9 cellular contexts compared by ENCODE assay signal in genomic region chr6:129686941-129687627, GRCh38. TPM values are rescaled to one million over a fixed set of nuclear protein-coding genes. Genes with fewer than 3 reads are reported as not detected.
A peak's percentile ranks its signal among the peaks of the same experiment; 100 is the strongest.
DNase-seq lines count a peak whose midpoint lies in the region; ATAC-seq and TF ChIP-seq lines count a peak whose summit lies in the region.
"Had no signal": no experiment of that assay in that cellular context is flagged by ENCODE, and none has a peak within 500 bp of the region (broad histone marks: within the 10 kb centered on the region; RNA-seq: fewer than 3 reads in every experiment).

No MANE protein-coding gene starts in this region.

- H3K27ac ChIP-seq in Peyer's patch (peak overlapping the region; percentile 1 to 67 (median 4)), osteoblast (ENCODE audit: low read depth, low read length) (peak overlapping the region; percentile 60), gastrocnemius medialis (no peak overlapping the region)
- H3K27ac ChIP-seq: SJSA1 had no signal

- H3K9me3 ChIP-seq in Peyer's patch (no peaks in the 10 kb centered on the region), osteoblast (ENCODE audit: low read depth, low read length) (no peaks in the 10 kb centered on the region), gastrocnemius medialis (no peaks in the 10 kb centered on the region)
- H3K9me3 ChIP-seq: SJSA1 had no signal

- intact Hi-C loops in gastrocnemius medialis (cut with DNase I; ENCODE audit: low total_unique reads), result no loop called here

- peaks cover 11% of the 10 kb centered on the region for H3K36me3 Mint-ChIP-seq in activated naive CD8-positive, alpha-beta T cell treated with anti-CD3 and anti-CD28 coated beads, Interleukin-2, amount 10 ng/mL, durations not matched to agents 7 days and 5 days

- no peaks in the 10 kb centered on the region for H3K9me3 Mint-ChIP-seq in activated naive CD8-positive, alpha-beta T cell treated with anti-CD3 and anti-CD28 coated beads, Interleukin-2, amount 10 ng/mL, durations not matched to agents 7 days and 5 days

- peak overlapping the region; percentile 49 for H3K4me3 Mint-ChIP-seq in activated naive CD8-positive, alpha-beta T cell treated with anti-CD3 and anti-CD28 coated beads, Interleukin-2, amount 10 ng/mL, durations not matched to agents 7 days and 5 days

- H3K4me3 ChIP-seq in Peyer's patch, result no peak overlapping the region
- no peak overlapping the region for H3K4me3 ChIP-seq in osteoblast (ENCODE audit: insufficient read depth, low read length)
- no peak overlapping the region for H3K4me3 ChIP-seq in gastrocnemius medialis
- H3K4me3 ChIP-seq: SJSA1 had no signal

- no peaks in the 10 kb centered on the region for H4K20me1 ChIP-seq in osteoblast (ENCODE audit: insufficient read depth, low read length)

- POLR2A ChIA-PET in activated naive CD8-positive, alpha-beta T cell treated with anti-CD3 and anti-CD28 coated beads, Interleukin-2, amount 10 ng/mL, durations not matched to agents 7 days and 5 days (lab: Charles Lee), result interaction anchor here (0.9 to 1.8 kb wide), 3 partner anchors 11 to 22 kb away, joined by 4 to 7 read pairs (median 7); partner anchors contain the start of gene ARHGAP18

- H3K36me3 ChIP-seq in Peyer's patch (no peaks in the 10 kb centered on the region), osteoblast (ENCODE audit: insufficient read depth, low read length) (no peaks in the 10 kb centered on the region), gastrocnemius medialis (no peaks in the 10 kb centered on the region)

- peak overlapping the region; percentile 20 for H3K4me2 ChIP-seq in osteoblast (ENCODE audit: insufficient read depth, low read length)

- H3K4me1 ChIP-seq in Peyer's patch (peaks cover 0 to 30% (median 15%) of the 10 kb centered on the region in 4 donors), osteoblast (ENCODE audit: insufficient read depth, low read length) (peaks cover 58% of the 10 kb centered on the region), gastrocnemius medialis (peaks cover 49 to 70% of the 10 kb centered on the region in 2 donors)

- DNase-seq in Peyer's patch (peak in 2 of 3 donors; percentile 45 to 72), osteoblast (ENCODE audit: insufficient read length, low spot score, missing footprints) (peak; percentile 48), erythroblast (lab: John Stamatoyannopoulos, UW) (no peak), gastrocnemius medialis (no peak), putamen (ENCODE audit: low spot score) (no peak)
- DNase-seq in activated naive CD8-positive, alpha-beta T cell treated with anti-CD3 and anti-CD28 coated beads, Interleukin-2, amount 10 ng/mL, durations not matched to agents 7 days and 5 days, result peak; percentile 36

- H3K27me3 Mint-ChIP-seq in activated naive CD8-positive, alpha-beta T cell treated with anti-CD3 and anti-CD28 coated beads, Interleukin-2, amount 10 ng/mL, durations not matched to agents 7 days and 5 days, result no peaks in the 10 kb centered on the region

- no peaks in the 10 kb centered on the region for H3K27me3 ChIP-seq in Peyer's patch
- H3K27me3 ChIP-seq in osteoblast (ENCODE audit: insufficient read depth, low read length), result no peaks in the 10 kb centered on the region
- no peaks in the 10 kb centered on the region for H3K27me3 ChIP-seq in gastrocnemius medialis
- H3K27me3 ChIP-seq: SJSA1 had no signal

- no peak for TF ChIP-seq CTCF in Peyer's patch (IDR thresholded peaks at IDR 0.05)
- TF ChIP-seq CTCF in osteoblast (IDR thresholded peaks at IDR 0.05; ENCODE audit: extremely low read depth, low read depth, low read length), result no peak
- no peak for TF ChIP-seq CTCF in gastrocnemius medialis (IDR thresholded peaks at IDR 0.05 in 4 of 5, conservative IDR thresholded peaks at IDR 0.05 in 1 of 5)

- TF ChIP-seq POLR2A in Peyer's patch (IDR thresholded peaks at IDR 0.05), result no peak
- TF ChIP-seq POLR2A in erythroblast (IDR thresholded peaks at IDR 0.05; ENCODE audit: low read length), result no peak
- TF ChIP-seq POLR2A in gastrocnemius medialis (IDR thresholded peaks at IDR 0.05), result no peak

- ATAC-seq in GM18868 (IDR thresholded peaks at IDR 0.05; ENCODE audit: unreplicated experiment) (peak; percentile 70), HG02884 (IDR thresholded peaks at IDR 0.05; ENCODE audit: unreplicated experiment) (peak; percentile 73), gastrocnemius medialis (no peak)
- ATAC-seq in activated naive CD8-positive, alpha-beta T cell treated with anti-CD3 and anti-CD28 coated beads, Interleukin-2, amount 10 ng/mL, durations not matched to agents 7 days and 5 days (ENCODE audit: low read depth), result peak; percentile 74

- no peak overlapping the region for H2AFZ ChIP-seq in osteoblast (ENCODE audit: low read length)

- H3K27ac Mint-ChIP-seq in activated naive CD8-positive, alpha-beta T cell treated with anti-CD3 and anti-CD28 coated beads, Interleukin-2, amount 10 ng/mL, durations not matched to agents 7 days and 5 days, result peak overlapping the region; percentile 62

- H3K4me1 Mint-ChIP-seq in activated naive CD8-positive, alpha-beta T cell treated with anti-CD3 and anti-CD28 coated beads, Interleukin-2, amount 10 ng/mL, durations not matched to agents 7 days and 5 days, result peaks cover 53% of the 10 kb centered on the region

- H3K79me2 ChIP-seq in osteoblast (ENCODE audit: insufficient read depth, low read length), result peaks cover 75% of the 10 kb centered on the region

- in situ Hi-C loops in gastrocnemius medialis (cut with MboI; ENCODE audit: low sequenced_read_pairs in 4 of 4), result no loop called here

RNA-seq across cellular contexts. Expression of gene ARHGAP18, which starts 22.9 kb away (rescaled TPM):
- total RNA-seq in Peyer's patch, result 10 to 100 TPM; 26.1 to 45.4 (median 33.5) TPM
- 10 to 100 TPM; 12.1 to 12.7 TPM for total RNA-seq in activated naive CD8-positive, alpha-beta T cell treated with anti-CD3 and anti-CD28 coated beads, Interleukin-2, amount 10 ng/mL, durations not matched to agents 7 days and 5 days
- total RNA-seq in osteoblast, result 16.8 and 21.0 TPM in 2 replicates
- 1 to 10 TPM; 5.2 to 9.2 (median 6.5) TPM for total RNA-seq in gastrocnemius medialis

Comparison
In these comparisons a context has a peak if more than half of its experiments do, and no peak if none do; other contexts are left out.
1. ATAC-seq: peak in GM18868 (single experiment), HG02884 (single experiment) and activated naive CD8-positive, alpha-beta T cell treated with anti-CD3 and anti-CD28 coated beads, Interleukin-2, amount 10 ng/mL, durations not matched to agents 7 days and 5 days (single experiment); none in gastrocnemius medialis (0 of 2).
2. DNase-seq: peak in Peyer's patch (2 of 3), activated naive CD8-positive, alpha-beta T cell treated with anti-CD3 and anti-CD28 coated beads, Interleukin-2, amount 10 ng/mL, durations not matched to agents 7 days and 5 days (single experiment) and osteoblast (single experiment); none in erythroblast (0 of 2), gastrocnemius medialis (0 of 2) and putamen (single experiment).
3. H3K27ac ChIP-seq: peak in Peyer's patch (4 of 4) and osteoblast (single experiment); none in gastrocnemius medialis (0 of 4).